ENCODE assay signal across 1 cellular context in genomic region chr10:84608126-84608525, GRCh38.
TF ChIP-seq lines count a peak whose summit lies in the region.

No MANE protein-coding gene starts in this region.

TF ChIP-seq in GM23338, 12 proteins besides CTCF, POLR2A, EP300 and RAD21 (continued from another document):
- no peak for TF ChIP-seq ETS1 (IDR thresholded peaks at IDR 0.05)
- TF ChIP-seq REST (IDR thresholded peaks at IDR 0.05; ENCODE audit: unreplicated experiment): no peak
- TF ChIP-seq ZNF331 (CRISPR knock-in tag; IDR thresholded peaks at IDR 0.05; ENCODE audit: low read depth): no peak
- TF ChIP-seq POLR2AphosphoS5 (IDR thresholded peaks at IDR 0.05; ENCODE audit: low read depth): no peak
- no peak for TF ChIP-seq STAT1 (IDR thresholded peaks at IDR 0.05; ENCODE audit: unreplicated experiment)
